Comparison of ENCODE assay signal across 18 cellular contexts in the genomic region with DNA sequence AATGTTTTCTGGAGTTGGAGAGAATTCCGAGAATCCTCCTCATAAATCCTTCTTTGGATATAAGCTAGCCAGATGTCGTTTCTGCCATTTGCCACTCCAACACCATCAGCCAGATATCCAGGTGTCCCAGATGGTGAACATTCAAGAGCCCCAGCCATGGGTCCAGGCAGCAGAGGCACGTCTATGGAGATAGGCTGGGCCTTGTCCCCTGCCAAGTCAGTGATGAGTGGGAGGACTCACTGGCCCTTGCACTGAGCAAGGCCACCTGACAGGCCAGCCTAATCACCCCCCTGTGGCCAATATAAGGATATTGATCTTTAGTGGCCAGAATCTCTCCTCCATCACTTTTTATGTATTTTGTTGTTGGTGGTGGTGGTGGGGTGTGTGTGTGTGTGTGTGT. TPM values are rescaled to one million over a fixed set of nuclear protein-coding genes. Genes with fewer than 3 reads are reported as not detected.
DNase-seq lines count a peak whose midpoint lies in the region; ATAC-seq and TF ChIP-seq lines count a peak whose summit lies in the region.
"Had no signal": no experiment of that assay in that cellular context is flagged by ENCODE, and none has a peak within 500 bp of the region (broad histone marks: within the 10 kb centered on the region; RNA-seq: fewer than 3 reads in every experiment).

No MANE protein-coding gene starts in this region.

- TF ChIP-seq POLR2A in IMR-90 (IDR thresholded peaks at IDR 0.05; ENCODE audit: low read depth, low read length), result no peak

- POLR2A ChIA-PET in IMR-90 (lab: Charles Lee; ENCODE audit: unreplicated experiment), result no interaction called here

- H2AFZ ChIP-seq in IMR-90 (replicated peaks; ENCODE audit: low read length, poor library complexity), result no peak overlapping the region

- no peak overlapping the region for H4K5ac ChIP-seq in IMR-90 (ENCODE audit: low read depth, low read length)

- no peak overlapping the region for H2BK15ac ChIP-seq in IMR-90 (ENCODE audit: low read depth, low read length)

- H3K4ac ChIP-seq in IMR-90 (ENCODE audit: low read depth, low read length), result no peak overlapping the region

- no peak overlapping the region for H3K18ac ChIP-seq in IMR-90 (ENCODE audit: low read depth, low read length)

- H4K8ac ChIP-seq in IMR-90 (ENCODE audit: low read depth in 2 of 2, low read length in 2 of 2), result no peak overlapping the region

- WGBS in IMR-90 (ENCODE audit: extremely low coverage in 2 of 2, insufficient read length in 1 of 2), 2 experiments, result no CpG with 5 or more reads among the region's 3 CpGs

- TF ChIP-seq CTCF in IMR-90 (conservative IDR thresholded peaks at IDR 0.05; ENCODE audit: low read depth, low read length), result no peak

- H3K9me1 ChIP-seq in IMR-90 (ENCODE audit: insufficient read depth, low read length), result no peaks in the 10 kb centered on the region

- H3K4me3 ChIP-seq in HUES48 (ENCODE audit: low read depth, low read length) (no peak overlapping the region), IMR-90 (ENCODE audit: insufficient read depth, low read depth, low read length) (no peak overlapping the region), iPS-20b (ENCODE audit: low read length) (peak overlapping the region; percentile 19; the same call in 1 of the 2 replicates)

- H2AK5ac ChIP-seq in IMR-90 (ENCODE audit: low read depth, low read length), result no peak overlapping the region

- H3K36me3 ChIP-seq in HUES48 (ENCODE audit: control insufficient read depth, insufficient read depth, low read length) (no peaks in the 10 kb centered on the region), IMR-90 (ENCODE audit: control insufficient read depth, insufficient read depth, low read length) (no peaks in the 10 kb centered on the region), iPS-20b (ENCODE audit: insufficient read depth, low read depth, low read length) (no peaks in the 10 kb centered on the region)

- no peak overlapping the region for H4K91ac ChIP-seq in IMR-90 (ENCODE audit: insufficient read depth, low read depth, low read length)

- H3K79me1 ChIP-seq in IMR-90 (ENCODE audit: low read depth in 1 of 2, low read length in 2 of 2), result no peaks in the 10 kb centered on the region

- ATAC-seq in IMR-90 (ENCODE audit: low read depth), result no peak
- ATAC-seq in HG02759 (IDR thresholded peaks at IDR 0.05; ENCODE audit: unreplicated experiment), result no peak

- H3K27me3 ChIP-seq in HUES48 (ENCODE audit: control insufficient read depth, insufficient read depth, low read length) (no peaks in the 10 kb centered on the region), IMR-90 (ENCODE audit: control insufficient read depth, insufficient read depth, low read length) (peaks cover 4% of the 10 kb centered on the region; the same call in 1 of the 2 replicates), iPS-20b (ENCODE audit: insufficient read depth, low read length) (no peaks in the 10 kb centered on the region)

- dilution Hi-C loops in IMR-90 (cut with HindIII; ENCODE audit: low sequenced_read_pairs, unreplicated experiment), result no loop called here

- H3K9ac ChIP-seq in HUES48 (ENCODE audit: low read depth, low read length) (no peak overlapping the region), IMR-90 (ENCODE audit: low read depth, low read length) (no peak overlapping the region), iPS-20b (ENCODE audit: low read depth, low read length) (no peak overlapping the region)

- no peak overlapping the region for H3K14ac ChIP-seq in IMR-90 (replicated peaks; ENCODE audit: low read depth, low read length)

- H2BK5ac ChIP-seq in IMR-90 (ENCODE audit: low read depth, low read length, poor library complexity, severe bottlenecking), result no peak overlapping the region

- TF ChIP-seq RAD21 in IMR-90 (IDR thresholded peaks at IDR 0.05; ENCODE audit: low read length), result no peak

- H2BK20ac ChIP-seq in IMR-90 (ENCODE audit: low read depth, low read length), result no peak overlapping the region

- H3K23ac ChIP-seq in IMR-90 (ENCODE audit: low read depth, low read length), result no peak overlapping the region

- H3K56ac ChIP-seq in IMR-90 (ENCODE audit: extremely low read depth, insufficient read depth, low read length), result no peak overlapping the region

- H3K27ac ChIP-seq in HUES48 (ENCODE audit: low read depth, low read length) (peak overlapping the region; percentile 63), IMR-90 (ENCODE audit: insufficient read depth, low read length) (no peak overlapping the region), iPS-20b (ENCODE audit: low read length) (no peak overlapping the region)

- intact Hi-C loops in IMR-90 (cut with micrococcal nuclease), result no loop called here

- H3K4me2 ChIP-seq in IMR-90 (ENCODE audit: low read depth, low read length), result no peak overlapping the region

- no peak overlapping the region for H2BK120ac ChIP-seq in IMR-90 (ENCODE audit: low read depth, low read length)

- no peak for DNase-seq in IMR-90
- DNase-seq in GOT3 (lab: John Stamatoyannopoulos, UW), result no peak
- no peak for DNase-seq in stimulated activated CD4-positive, alpha-beta T cell treated with anti-CD3 and anti-CD28 coated beads, Interleukin-4, amount 100 ng/mL, for 24 hours
- DNase-seq: C1 segment of cervical spinal cord; Calu3; CD4-positive, alpha-beta memory T cell; COR-L47; DMS53; DMS79 treated with DMSO at 0.1 percent for 48 hours; GF-D8; HCEC 1CT had no signal

- BruUV-seq in IMR-90 (replicated peaks; lab: Mats Ljungman, UMichigan), result no TSS peak

- in situ Hi-C loops in IMR-90 (cut with MboI; ENCODE audit: low sequenced_read_pairs), result no loop called here

- CTCF ChIA-PET in IMR-90 (lab: Yijun Ruan, JAX), result interaction anchor here (1.1 kb wide), 1 partner anchor 10 kb away, joined by 3 read pairs; no protein-coding TSS in a partner anchor

- peaks cover 11% of the 10 kb centered on the region for H3K4me1 ChIP-seq in HUES48 (ENCODE audit: control insufficient read depth, insufficient read depth, low read length)
- no peaks in the 10 kb centered on the region for H3K4me1 ChIP-seq in IMR-90 (ENCODE audit: control insufficient read depth, insufficient read depth, low read length)
- peaks cover 11% of the 10 kb centered on the region; the same call in 1 of the 2 replicates for H3K4me1 ChIP-seq in iPS-20b (ENCODE audit: insufficient read depth, low read length)

- H3K9me3 ChIP-seq in HUES48 (ENCODE audit: control insufficient read depth, insufficient read depth, low read length), result no peaks in the 10 kb centered on the region
- peaks cover 3% of the 10 kb centered on the region; the same call in 1 of the 2 replicates for H3K9me3 ChIP-seq in IMR-90 (ENCODE audit: control insufficient read depth, insufficient read depth, low read length)
- no peaks in the 10 kb centered on the region for H3K9me3 ChIP-seq in iPS-20b (ENCODE audit: insufficient read depth, low read depth, low read length)

- H4K20me1 ChIP-seq in IMR-90 (ENCODE audit: insufficient read depth, low read length), result no peaks in the 10 kb centered on the region

- peak overlapping the region; percentile 1 for H2AK9ac ChIP-seq in IMR-90 (replicated peaks; ENCODE audit: low read depth, low read length, poor library complexity)

TF ChIP-seq in IMR-90, 13 proteins besides CTCF, POLR2A, EP300 and RAD21:
- TF ChIP-seq SMC3 (IDR thresholded peaks at IDR 0.05; ENCODE audit: low read depth, low read length), result no peak
- TF ChIP-seq RCOR1 (IDR thresholded peaks at IDR 0.05; ENCODE audit: insufficient replicate concordance, low read length), result no peak
- TF ChIP-seq NFE2L2 (IDR thresholded peaks at IDR 0.05; ENCODE audit: low read depth, low read length), result no peak
- no peak for TF ChIP-seq USF2 (IDR thresholded peaks at IDR 0.05; ENCODE audit: low read depth, low read length)
- no peak for TF ChIP-seq FOS (IDR thresholded peaks at IDR 0.05; ENCODE audit: low read depth, low read length)
- no peak for TF ChIP-seq RFX5 (IDR thresholded peaks at IDR 0.05; ENCODE audit: low read depth, low read length)
- TF ChIP-seq MAFK (IDR thresholded peaks at IDR 0.05; ENCODE audit: low read depth, low read length), result no peak
- TF ChIP-seq, protein P1, sequence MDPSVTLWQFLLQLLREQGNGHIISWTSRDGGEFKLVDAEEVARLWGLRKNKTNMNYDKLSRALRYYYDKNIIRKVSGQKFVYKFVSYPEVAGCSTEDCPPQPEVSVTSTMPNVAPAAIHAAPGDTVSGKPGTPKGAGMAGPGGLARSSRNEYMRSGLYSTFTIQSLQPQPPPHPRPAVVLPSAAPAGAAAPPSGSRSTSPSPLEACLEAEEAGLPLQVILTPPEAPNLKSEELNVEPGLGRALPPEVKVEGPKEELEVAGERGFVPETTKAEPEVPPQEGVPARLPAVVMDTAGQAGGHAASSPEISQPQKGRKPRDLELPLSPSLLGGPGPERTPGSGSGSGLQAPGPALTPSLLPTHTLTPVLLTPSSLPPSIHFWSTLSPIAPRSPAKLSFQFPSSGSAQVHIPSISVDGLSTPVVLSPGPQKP (IDR thresholded peaks at IDR 0.05; ENCODE audit: borderline replicate concordance, low read depth, low read length), result no peak
- no peak for TF ChIP-seq BHLHE40 (IDR thresholded peaks at IDR 0.05; ENCODE audit: low read depth, low read length)
- TF ChIP-seq MXI1 (IDR thresholded peaks at IDR 0.05; ENCODE audit: borderline replicate concordance, low read depth, low read length), result no peak
- no peak for TF ChIP-seq CEBPB (IDR thresholded peaks at IDR 0.05; ENCODE audit: low read depth, low read length)
- TF ChIP-seq CHD1 (IDR thresholded peaks at IDR 0.05; ENCODE audit: low read depth, low read length), result no peak
- TF ChIP-seq MAZ (IDR thresholded peaks at IDR 0.05; ENCODE audit: borderline replicate concordance, low read depth, low read length), result no peak

RNA-seq across cellular contexts. Expression of gene ARID5A, which starts 28.0 kb away (rescaled TPM):
- total RNA-seq in IMR-90 (2012; rRNA removed), result 2.2 and 2.3 TPM in 2 replicates
- polyA plus RNA-seq in IMR-90 (2012; rRNA removed), result 6.7 and 7.2 TPM in 2 replicates
- polyA plus RNA-seq in IMR-90 (2012; cell fraction: cytosol; rRNA removed), result 4.4 and 7.1 TPM in 2 replicates
- polyA plus RNA-seq in IMR-90 (2012; cell fraction: nucleus; rRNA removed; ENCODE audit: low replicate concordance), result 9.5 and 20.2 TPM in 2 replicates

RNA-seq across cellular contexts. Expression of gene NEURL3, which starts 59.4 kb away (rescaled TPM):
- total RNA-seq in IMR-90 (2012; rRNA removed), result not detected in 2 replicates
- polyA plus RNA-seq in IMR-90 (2012; rRNA removed), result not detected in 2 replicates
- not detected in 2 replicates for polyA plus RNA-seq in IMR-90 (2012; cell fraction: cytosol; rRNA removed)
- polyA plus RNA-seq in IMR-90 (2012; cell fraction: nucleus; rRNA removed; ENCODE audit: low replicate concordance), result 0.06 TPM in 1 of 2 replicates, not detected in the other
- total RNA-seq: A673, G401, H1 had no signal
- polyA plus RNA-seq: BJ; CD4-positive, alpha-beta memory T cell; H1 had no signal
